Comparison of ENCODE assay signal across 1 cellular context in genomic region chr11:134120143-134120850, GRCh38.
TF ChIP-seq lines count a peak whose summit lies in the region.

No MANE protein-coding gene starts in this region.

TF ChIP-seq in K562, 482 proteins besides CTCF, POLR2A, EP300 and RAD21 (continued from another document):
- no peak for TF ChIP-seq CEBPZ (IDR thresholded peaks at IDR 0.05; ENCODE audit: borderline replicate concordance, low read depth, low read length)
- TF ChIP-seq RNF2 (IDR thresholded peaks at IDR 0.05) = no peak
- no peak for TF ChIP-seq SMARCC2 (IDR thresholded peaks at IDR 0.05; ENCODE audit: low read depth)
- TF ChIP-seq ZNF318 (IDR thresholded peaks at IDR 0.05; ENCODE audit: borderline replicate concordance in 1 of 2, low read depth in 1 of 2) = no peak
- no peak for TF ChIP-seq L3MBTL2 (IDR thresholded peaks at IDR 0.05)
